In genomic region chrX:101348452-101349222, GRCh38 we compare ENCODE assay signal across 8 cellular contexts. TPM values are rescaled to one million over a fixed set of nuclear protein-coding genes. Genes with fewer than 3 reads are reported as not detected.
DNase-seq lines count a peak whose midpoint lies in the region; ATAC-seq, FAIRE-seq and TF ChIP-seq lines count a peak whose summit lies in the region.

Gene TIMM8A (minus strand): TSS chrX:101348742. CDS start chrX:101348664, 78 bp downstream.

- no peaks in the 10 kb centered on the region for H3K9me1 ChIP-seq in keratinocyte (ENCODE audit: control insufficient read depth, extremely low read depth, insufficient read depth, low read length)

- no peaks in the 10 kb centered on the region for H4K20me1 ChIP-seq in keratinocyte (ENCODE audit: control insufficient read depth, extremely low read depth, insufficient read depth, low read length)

- peak within 1 kb of the TSS; percentile 68 for H3K9ac ChIP-seq in keratinocyte (ENCODE audit: control insufficient read depth, extremely low read depth, insufficient read depth, low read length)

- CTCF ChIA-PET in AG04450 (lab: Charles Lee): interaction anchor here (0.6 to 2.2 kb wide), 2 partner anchors 42 to 679 kb away, joined by 3 to 12 read pairs; partner anchors contain the start of gene RPL36A

- dilution Hi-C loops in keratinocyte (cut with MboI; ENCODE audit: extremely low pct_ligation_motif_present, low sequenced_read_pairs): no loop called here

- TF ChIP-seq CTCF in AG04450 (IDR thresholded peaks at IDR 0.05; ENCODE audit: low read depth, low read length): no peak
- TF ChIP-seq CTCF in keratinocyte (optimal IDR thresholded peaks at IDR 0.05 in 1 of 3, IDR thresholded peaks at IDR 0.05 in 1 of 3, conservative IDR thresholded peaks at IDR 0.05 in 1 of 3; ENCODE audit: extremely low read depth in 1 of 3, insufficient read depth in 2 of 3, low read length in 3 of 3): no peak

- ATAC-seq in GM18907 (IDR thresholded peaks at IDR 0.05; ENCODE audit: unreplicated experiment): peak; percentile 97
- ATAC-seq in HG03135 (IDR thresholded peaks at IDR 0.05; ENCODE audit: unreplicated experiment): peak; percentile 97

- FAIRE-seq in keratinocyte (lab: Jason Lieb, UNC): no peak

- H3K4me2 ChIP-seq in keratinocyte (ENCODE audit: control insufficient read depth, extremely low read depth, insufficient read depth, low read depth, low read length): peak within 1 kb of the TSS; percentile 94

- peaks cover 3% of the 10 kb centered on the region for H3K4me1 ChIP-seq in keratinocyte (ENCODE audit: control insufficient read depth, extremely low read depth, insufficient read depth, low read length)

- DNase-seq in AG04450 (ENCODE audit: low read depth, low spot score) (peak; percentile 8), NCI-H2196 treated with DMSO at 0.1 percent for 48 hours (lab: John Stamatoyannopoulos, UW; ENCODE audit: unreplicated experiment) (peak; percentile 48), caudate nucleus (lab: John Stamatoyannopoulos, UW) (peak in 59 of 61 donors; percentile 2 to 79 (median 56)), keratinocyte (ENCODE audit: low read depth, low spot score) (no peak)
- DNase-seq in activated CD4-positive, CD25-positive, alpha-beta regulatory T cell (lab: John Stamatoyannopoulos, UW): peak; percentile 43 to 59 (median 50)
- DNase-seq in stimulated activated CD4-positive, alpha-beta T cell treated with anti-CD3 and anti-CD28 coated beads, Interleukin-15, amount 100 ng/mL, for 1 hour (ENCODE audit: low read depth in 1 of 2, low spot score in 1 of 2): peak; percentile 27 to 66

- POLR2A ChIA-PET in AG04450 (lab: Yijun Ruan, JAX): interaction anchor here (1.4 kb wide), 1 partner anchor 42 kb away, joined by 9 read pairs; the partner anchor contains the start of gene RPL36A

- H3K27me3 ChIP-seq in AG04450 (ENCODE audit: control insufficient read depth, insufficient read depth, low read length) (no peaks in the 10 kb centered on the region), keratinocyte (ENCODE audit: control insufficient read depth, extremely low read depth, insufficient read depth, low read length) (no peaks in the 10 kb centered on the region)

- peak within 1 kb of the TSS; percentile 84 for H2AFZ ChIP-seq in keratinocyte (ENCODE audit: control insufficient read depth, low read length)

- H3K36me3 ChIP-seq in keratinocyte (ENCODE audit: control insufficient read depth in 2 of 2, extremely low read depth in 1 of 2, insufficient read depth in 2 of 2, low read length in 2 of 2): no peaks in the 10 kb centered on the region

- H3K4me3 ChIP-seq in AG04450 (ENCODE audit: low read depth, low read length) (peak within 1 kb of the TSS; percentile 80), keratinocyte (ENCODE audit: control insufficient read depth in 2 of 3, extremely low read depth in 1 of 3, insufficient read depth in 2 of 3, low read depth in 1 of 3, low read length in 3 of 3) (peak within 1 kb of the TSS; percentile 56 to 76 (median 67))

- peaks cover 26% of the 10 kb centered on the region for H3K79me2 ChIP-seq in keratinocyte (ENCODE audit: control insufficient read depth, insufficient read depth, low read length)

- peak within 1 kb of the TSS; percentile 31 for H3K27ac ChIP-seq in AG04450 (ENCODE audit: low read depth, low read length)
- H3K27ac ChIP-seq in caudate nucleus (ENCODE audit: low read depth, low read length): peak within 1 kb of the TSS; percentile 68
- H3K27ac ChIP-seq in keratinocyte (ENCODE audit: control insufficient read depth, insufficient read depth, low read length): peak within 1 kb of the TSS; percentile 78

- H3K9me3 ChIP-seq in AG04450 (ENCODE audit: control insufficient read depth, insufficient read depth, low read length) (no peaks in the 10 kb centered on the region), keratinocyte (ENCODE audit: control insufficient read depth, low read depth, low read length) (no peaks in the 10 kb centered on the region)

RNA-seq across cellular contexts. Expression of gene TIMM8A, which starts in this region (rescaled TPM):
- polyA plus RNA-seq in AG04450 (2011; rRNA removed): 6.3 and 8.1 TPM in 2 replicates
- 4.3 and 5.5 TPM in 2 replicates for polyA minus RNA-seq in AG04450 (2011; rRNA and poly(A)+ RNA removed)
- polyA plus RNA-seq in keratinocyte: 12.6 to 17.0 TPM (median 14.6 TPM) in 3 replicates
- polyA plus RNA-seq in keratinocyte (2011; ENCODE audit: low read depth): 4.0 TPM
- 12.5 and 14.5 TPM in 2 replicates for polyA plus RNA-seq in keratinocyte (2011; cell fraction: cytosol; rRNA removed)
- polyA plus RNA-seq in keratinocyte (2011; cell fraction: nucleus; rRNA removed): 8.7 and 9.6 TPM in 2 replicates
- 18.3 and 19.4 TPM in 2 replicates for polyA plus RNA-seq in keratinocyte (2012; ENCODE audit: low replicate concordance)
- 5.4 to 8.5 TPM (median 7.9 TPM) in 3 replicates for polyA minus RNA-seq in keratinocyte
- polyA minus RNA-seq in keratinocyte (2011; cell fraction: cytosol; rRNA and poly(A)+ RNA removed): 12.3 TPM
- polyA minus RNA-seq in keratinocyte (2011; cell fraction: nucleus; rRNA and poly(A)+ RNA removed): 3.1 and 8.0 TPM in 2 replicates
